Comparison of ENCODE assay signal across 9 cellular contexts in the genomic region with DNA sequence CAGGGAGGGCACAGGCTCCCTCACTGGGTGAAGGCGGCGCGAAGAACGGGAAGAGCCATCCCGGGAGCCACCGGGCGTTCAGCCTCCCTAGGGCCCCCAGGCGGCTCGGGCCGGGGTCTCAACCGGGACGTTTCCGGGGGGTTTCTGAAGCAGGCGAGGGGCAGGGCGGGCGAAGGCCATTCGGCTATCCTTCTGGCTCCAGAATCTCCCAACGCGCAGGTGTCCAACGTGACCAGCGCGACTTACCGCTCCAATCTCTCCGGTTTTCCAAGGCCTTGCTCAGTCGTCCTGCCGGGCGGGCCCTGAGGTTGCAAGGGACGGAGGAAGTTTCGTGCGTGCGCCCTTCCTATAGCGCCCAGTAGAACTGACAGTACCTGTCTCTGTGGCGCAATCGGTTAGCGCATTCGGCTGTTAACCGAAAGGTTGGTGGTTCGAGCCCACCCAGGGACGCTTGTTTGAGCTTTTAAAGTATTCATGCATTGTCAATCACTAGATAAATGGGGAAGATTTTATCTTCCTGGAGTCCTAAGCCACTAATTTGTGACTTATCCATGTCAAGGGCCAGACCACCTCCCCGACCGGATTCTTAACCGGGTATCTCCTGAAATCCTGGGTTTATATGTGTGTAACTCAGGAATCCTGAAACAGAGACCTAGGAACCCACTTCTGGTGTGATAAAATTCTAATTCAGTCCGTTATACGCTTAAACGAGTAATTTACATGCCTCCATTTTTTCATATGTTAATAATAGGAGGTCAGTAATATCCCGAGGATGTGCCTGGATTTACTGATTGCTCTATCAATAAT. TPM values are rescaled to one million over a fixed set of nuclear protein-coding genes. Genes with fewer than 3 reads are reported as not detected.
DNase-seq lines count a peak whose midpoint lies in the region; ATAC-seq and TF ChIP-seq lines count a peak whose summit lies in the region.
"Not testable (repeated sequence)": the region's sequence is repeated elsewhere in the genome, so short reads cannot be mapped to it uniquely, and the experiment has no call there.
"Had no signal": no experiment of that assay in that cellular context is flagged by ENCODE, and none has a peak within 500 bp of the region (broad histone marks: within the 10 kb centered on the region; RNA-seq: fewer than 3 reads in every experiment).

No MANE protein-coding gene starts in this region.

- TF ChIP-seq CTCF in LNCaP clone FGC (IDR thresholded peaks at IDR 0.05; ENCODE audit: control insufficient read depth, extremely low read depth, insufficient read depth) = not testable (repeated sequence)
- TF ChIP-seq CTCF in osteocyte (IDR thresholded peaks at IDR 0.05) = peak; percentile 15

- H3K4me3 Mint-ChIP-seq in CD4-positive, CD25-positive, alpha-beta regulatory T cell = peak overlapping the region; percentile 86 to 98 (median 94)
- peak overlapping the region; percentile 82 for H3K4me3 Mint-ChIP-seq in activated T-cell treated with anti-CD3 and anti-CD28 coated beads, Interleukin-2, amount 50 U/mL, for 24 hours
- H3K4me3 Mint-ChIP-seq in osteocyte (ENCODE audit: unreplicated experiment) = peak overlapping the region; percentile 81

- H3K27me3 Mint-ChIP-seq in CD4-positive, CD25-positive, alpha-beta regulatory T cell; activated T-cell treated with anti-CD3 and anti-CD28 coated beads, Interleukin-2, amount 50 U/mL, for 24 hours; osteocyte (ENCODE audit: unreplicated experiment): not testable (repeated sequence)

- H3K9me3 Mint-ChIP-seq in CD4-positive, CD25-positive, alpha-beta regulatory T cell; activated T-cell treated with anti-CD3 and anti-CD28 coated beads, Interleukin-2, amount 50 U/mL, for 24 hours; osteocyte (ENCODE audit: unreplicated experiment): not testable (repeated sequence)

- not testable (repeated sequence) for ATAC-seq in CD4-positive, CD25-positive, alpha-beta regulatory T cell (ENCODE audit: low read depth in 2 of 2)

- H3K27ac Mint-ChIP-seq in CD4-positive, CD25-positive, alpha-beta regulatory T cell = peak overlapping the region; percentile 90 to 98 (median 95)
- peak overlapping the region; percentile 92 for H3K27ac Mint-ChIP-seq in activated T-cell treated with anti-CD3 and anti-CD28 coated beads, Interleukin-2, amount 50 U/mL, for 24 hours
- H3K27ac Mint-ChIP-seq in osteocyte (ENCODE audit: unreplicated experiment) = peak overlapping the region; percentile 80

- not testable (repeated sequence) for H3K4me1 ChIP-seq in CD4-positive, CD25-positive, alpha-beta regulatory T cell (ENCODE audit: control insufficient read depth, insufficient read depth, low read length, poor library complexity, severe bottlenecking)

- H3K4me3 ChIP-seq in CD4-positive, CD25-positive, alpha-beta regulatory T cell (ENCODE audit: low read depth, low read length) = not testable (repeated sequence)
- H3K4me3 ChIP-seq in LNCaP clone FGC (ENCODE audit: low read depth, low read length) (peak overlapping the region; percentile 50), iPS-11a (ENCODE audit: low read depth, low read length) (peak overlapping the region; percentile 45)

- not testable (repeated sequence) for H3K9me3 ChIP-seq in CD4-positive, CD25-positive, alpha-beta regulatory T cell (ENCODE audit: control insufficient read depth in 2 of 2, low read length in 2 of 2)

- DNase-seq in CD4-positive, CD25-positive, alpha-beta regulatory T cell = peak; percentile 40 to 72 (median 48)
- peak; percentile 68 for DNase-seq in LNCaP clone FGC (ENCODE audit: low read depth)
- peak; percentile 83 to 87 for DNase-seq in SHP77 (lab: John Stamatoyannopoulos, UW)
- DNase-seq in activated T-cell treated with anti-CD3 and anti-CD28 coated beads, Interleukin-2, amount 50 U/mL, for 24 hours = peak; percentile 82
- peak; percentile 25 for DNase-seq in dedifferentiated amniotic fluid mesenchymal stem cell (ENCODE audit: extremely low spot score)
- DNase-seq in osteocyte (ENCODE audit: extremely low spot score, unreplicated experiment) = peak; percentile 87
- peak; percentile 14 to 28 for DNase-seq in stimulated activated CD8-positive, alpha-beta memory T cell treated with anti-CD3 and anti-CD28 coated beads, Interleukin-2, amount 100 ng/mL, for 1 hour (ENCODE audit: low read depth in 2 of 2)

- H3K4me1 Mint-ChIP-seq in CD4-positive, CD25-positive, alpha-beta regulatory T cell; activated T-cell treated with anti-CD3 and anti-CD28 coated beads, Interleukin-2, amount 50 U/mL, for 24 hours (ENCODE audit: low read depth); osteocyte (ENCODE audit: unreplicated experiment): not testable (repeated sequence)

- H3K36me3 Mint-ChIP-seq in CD4-positive, CD25-positive, alpha-beta regulatory T cell = not testable (repeated sequence)
- H3K36me3 Mint-ChIP-seq in activated T-cell treated with anti-CD3 and anti-CD28 coated beads, Interleukin-2, amount 50 U/mL, for 24 hours (ENCODE audit: low read depth) = peaks cover 14% of the 10 kb centered on the region
- H3K36me3 Mint-ChIP-seq in osteocyte (ENCODE audit: unreplicated experiment) = peaks cover 11% of the 10 kb centered on the region

- peaks cover 11% of the 10 kb centered on the region for H3K36me3 ChIP-seq in CD4-positive, CD25-positive, alpha-beta regulatory T cell (ENCODE audit: control insufficient read depth, insufficient read depth, low read length)

- not testable (repeated sequence) for H3K27me3 ChIP-seq in CD4-positive, CD25-positive, alpha-beta regulatory T cell (ENCODE audit: control insufficient read depth, insufficient read depth, low read length)

- H3K27ac ChIP-seq in CD4-positive, CD25-positive, alpha-beta regulatory T cell (ENCODE audit: insufficient read depth, low read length, poor library complexity, severe bottlenecking) = not testable (repeated sequence)

RNA-seq across cellular contexts. Expression of gene NBPF15, which starts 42.4 kb away (rescaled TPM):
- 153 TPM for total RNA-seq in CD4-positive, CD25-positive, alpha-beta regulatory T cell
- polyA plus RNA-seq in CD4-positive, CD25-positive, alpha-beta regulatory T cell = 10 to 100 TPM; 22.5 to 35.2 (median 24.5) TPM
- total RNA-seq in osteocyte = 70.1 and 72.0 TPM in 2 replicates

RNA-seq across cellular contexts. Expression of gene PPIAL4E, which starts 45.7 kb away (rescaled TPM):
- total RNA-seq in CD4-positive, CD25-positive, alpha-beta regulatory T cell = not detected
- not detected for polyA plus RNA-seq in CD4-positive, CD25-positive, alpha-beta regulatory T cell
- not detected in 2 replicates for total RNA-seq in osteocyte
- total RNA-seq: temporal lobe had no signal

Comparison
In these comparisons a context has a peak if more than half of its experiments do, and no peak if none do; other contexts are left out.
1. DNase-seq: peak in every context shown above with its lines; median percentile 87 in osteocyte; 85 in SHP77; 82 in activated T-cell treated with anti-CD3 and anti-CD28 coated beads, Interleukin-2, amount 50 U/mL, for 24 hours; 68 in LNCaP clone FGC; 48 in CD4-positive, CD25-positive, alpha-beta regulatory T cell; 25 in dedifferentiated amniotic fluid mesenchymal stem cell; 21 in stimulated activated CD8-positive, alpha-beta memory T cell treated with anti-CD3 and anti-CD28 coated beads, Interleukin-2, amount 100 ng/mL, for 1 hour.